In the genomic region with DNA sequence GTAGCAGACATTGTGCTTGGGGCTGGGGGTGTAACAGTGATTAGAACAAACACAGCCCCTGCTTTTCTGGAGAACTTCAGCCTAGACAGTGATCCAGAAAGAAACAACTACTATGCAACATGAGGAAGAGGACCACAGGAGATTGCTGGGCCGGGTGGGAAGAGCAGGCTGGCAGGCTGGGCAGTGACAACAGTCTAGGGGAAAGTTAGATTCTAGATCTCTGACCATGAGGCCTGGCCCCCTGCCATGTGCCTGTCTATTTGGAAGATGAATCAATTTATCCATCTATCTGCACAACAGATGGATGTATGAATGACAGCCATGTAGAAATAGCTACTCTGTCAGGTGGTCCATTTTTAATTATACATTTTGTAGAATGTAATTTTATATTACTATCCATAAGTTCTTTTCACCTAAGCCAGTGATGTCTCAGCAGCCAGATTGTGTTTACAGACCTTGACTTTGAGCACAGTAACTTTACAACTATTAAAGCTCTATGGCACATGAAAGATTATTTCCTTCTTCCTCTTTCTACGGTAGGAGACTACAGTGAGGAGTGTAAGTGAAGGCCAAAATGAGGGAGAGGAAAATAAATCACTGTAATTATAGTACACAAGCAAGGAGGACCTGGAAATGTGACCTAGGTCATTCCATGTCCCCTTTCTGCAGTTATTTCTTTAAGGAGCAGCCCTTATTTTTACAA, we compare ENCODE assay signal across 25 cellular contexts. TPM values are rescaled to one million over a fixed set of nuclear protein-coding genes. Genes with fewer than 3 reads are reported as not detected.
"Had no signal": no experiment of that assay in that cellular context is flagged by ENCODE, and none has a peak within 500 bp of the region (broad histone marks: within the 10 kb centered on the region; RNA-seq: fewer than 3 reads in every experiment).

No MANE protein-coding gene starts in this region.

- H3K36me3 ChIP-seq: WERI-Rb-1 had no signal

- H3K27ac Mint-ChIP-seq: activated CD4-positive, alpha-beta T cell treated with anti-CD3 and anti-CD28 coated beads for 36 hours; activated CD8-positive, alpha-beta T cell treated with anti-CD3 and anti-CD28 coated beads for 36 hours; activated naive CD4-positive, alpha-beta T cell treated with anti-CD3 and anti-CD28 coated beads, Interleukin-2, amount 10 ng/mL, durations not matched to agents 7 days and 5 days; activated naive CD8-positive, alpha-beta T cell treated with anti-CD3 and anti-CD28 coated beads for 36 hours; activated T-cell treated with anti-CD3 and anti-CD28 coated beads, Interleukin-2, amount 50 U/mL, for 72 hours; activated T-helper 2 cell treated with anti-CD3 and anti-CD28 coated beads, Interferon-gamma antibody, Interleukin-2, Interleukin-4, amounts not matched to agents 10 μg/mL and 5 μg/mL and 100 μg/mL, durations not matched to agents 14 hours and 24 hours and 36 hours had no signal

- H3K4me3 Mint-ChIP-seq: activated CD4-positive, alpha-beta T cell treated with anti-CD3 and anti-CD28 coated beads for 36 hours; activated CD8-positive, alpha-beta T cell treated with anti-CD3 and anti-CD28 coated beads for 36 hours; activated naive CD4-positive, alpha-beta T cell treated with anti-CD3 and anti-CD28 coated beads, Interleukin-2, amount 10 ng/mL, durations not matched to agents 7 days and 5 days; activated naive CD8-positive, alpha-beta T cell treated with anti-CD3 and anti-CD28 coated beads for 36 hours; activated T-cell treated with anti-CD3 and anti-CD28 coated beads, Interleukin-2, amount 50 U/mL, for 72 hours had no signal

- H3K4me3 ChIP-seq: K562 had no signal

- H3K36me3 Mint-ChIP-seq: activated naive CD4-positive, alpha-beta T cell treated with anti-CD3 and anti-CD28 coated beads, Interleukin-2, amount 10 ng/mL, durations not matched to agents 7 days and 5 days had no signal

- ATAC-seq: activated CD4-positive, alpha-beta T cell treated with anti-CD3 and anti-CD28 coated beads for 36 hours; activated CD8-positive, alpha-beta T cell treated with anti-CD3 and anti-CD28 coated beads for 36 hours; activated T-cell treated with anti-CD3 and anti-CD28 coated beads, Interleukin-2, amount 50 U/mL, for 72 hours; K562 had no signal

- H3K27ac ChIP-seq: WERI-Rb-1 had no signal

- DNase-seq: activated CD4-positive, alpha-beta T cell treated with anti-CD3 and anti-CD28 coated beads for 36 hours; activated CD4-positive, alpha-beta T cell treated with anti-CD3 and anti-CD28 coated beads, Interleukin-2, amount 50 U/mL, for 1 hour; activated CD8-positive, alpha-beta memory T cell treated with anti-CD3 and anti-CD28 coated beads, Interleukin-2, amount 50 U/mL, for 4 hours; activated CD8-positive, alpha-beta T cell treated with anti-CD3 and anti-CD28 coated beads for 36 hours; activated gamma-delta T cell treated with Interleukin-2 at 50 U/mL for 16 hours; activated naive CD4-positive, alpha-beta T cell treated with anti-CD3 and anti-CD28 coated beads, Interleukin-2, amount 10 ng/mL, durations not matched to agents 7 days and 5 days; activated naive CD8-positive, alpha-beta T cell treated with anti-CD3 and anti-CD28 coated beads for 36 hours; activated T-cell treated with anti-CD3 and anti-CD28 coated beads, Interleukin-2, amount 50 U/mL, for 72 hours; anterior cingulate cortex; Karpas-422; MM.1S; NCI-H1105; NCI-H1436; NCI-H1694 treated with DMSO at 0.1 percent for 48 hours; NCI-H2029 treated with DMSO at 0.1 percent for 48 hours; NCI-H345; NCI-H510A; NCI-H526 treated with DMSO at 0.1 percent for 48 hours; SIG-M5; T-helper 2 cell; T1000; WERI-Rb-1 had no signal

- H3K4me1 Mint-ChIP-seq: activated CD4-positive, alpha-beta T cell treated with anti-CD3 and anti-CD28 coated beads for 36 hours; activated naive CD4-positive, alpha-beta T cell treated with anti-CD3 and anti-CD28 coated beads, Interleukin-2, amount 10 ng/mL, durations not matched to agents 7 days and 5 days; activated naive CD8-positive, alpha-beta T cell treated with anti-CD3 and anti-CD28 coated beads for 36 hours had no signal

RNA-seq across cellular contexts. Expression of gene CLIC6, which starts 15.5 kb away (rescaled TPM):
- total RNA-seq: K562, RPMI7951 had no signal
